7 cellular contexts compared by ENCODE assay signal in genomic region chr9:128723352-128723865, GRCh38. TPM values are rescaled to one million over a fixed set of nuclear protein-coding genes. Genes with fewer than 3 reads are reported as not detected.
A peak's percentile ranks its signal among the peaks of the same experiment; 100 is the strongest.
DNase-seq lines count a peak whose midpoint lies in the region; ATAC-seq and TF ChIP-seq lines count a peak whose summit lies in the region.

No MANE protein-coding gene starts in this region.

- no peaks in the 10 kb centered on the region for H3K79me2 ChIP-seq in hepatocyte

- H3K9me3 ChIP-seq in HAP-1 (no peaks in the 10 kb centered on the region), hepatocyte (ENCODE audit: low read depth) (no peaks in the 10 kb centered on the region)

- peaks cover 12% of the 10 kb centered on the region for H3K4me1 ChIP-seq in HAP-1
- peaks cover 7% of the 10 kb centered on the region for H3K4me1 ChIP-seq in hepatocyte (ENCODE audit: insufficient read depth)

- no peak for ATAC-seq in stimulated activated naive B cell treated with anti-CD40 and anti-IgM and Interleukin-4, amounts not matched to agents 10 μg/mL and 1 μg/mL and 100 μg/mL, for 72 hours (replicated peaks)

- H3K27me3 ChIP-seq in HAP-1 (ENCODE audit: low read depth) (no peaks in the 10 kb centered on the region), hepatocyte (no peaks in the 10 kb centered on the region)

- 36% methylated on average over 5 of the region's 7 CpGs for WGBS in hepatocyte (ENCODE audit: low lambda C conversion rate, missing lambda C conversion rate)

- peaks cover 8% of the 10 kb centered on the region for H3K36me3 Mint-ChIP-seq in activated CD4-positive, alpha-beta memory T cell treated with anti-CD3 and anti-CD28 coated beads for 36 hours
- peaks cover 35 to 39% of the 10 kb centered on the region in 2 donors for H3K36me3 Mint-ChIP-seq in stimulated activated naive B cell treated with anti-CD40 and anti-IgM and Interleukin-4, amounts not matched to agents 10 μg/mL and 1 μg/mL and 100 μg/mL, for 72 hours

- H3K4me3 ChIP-seq in HAP-1 (peak overlapping the region; percentile 86), hepatocyte (peak overlapping the region; percentile 31)

- no peaks in the 10 kb centered on the region for H3K9me2 ChIP-seq in hepatocyte (replicated peaks; ENCODE audit: insufficient read depth)

- peaks cover 30% of the 10 kb centered on the region for H3K36me3 ChIP-seq in HAP-1 (replicated peaks)
- H3K36me3 ChIP-seq in hepatocyte (replicated peaks; ENCODE audit: insufficient read depth, low read depth): no peaks in the 10 kb centered on the region

- intact Hi-C loops in activated CD4-positive, alpha-beta memory T cell treated with anti-CD3 and anti-CD28 coated beads for 36 hours (cut with micrococcal nuclease): loop anchor here (5.0 kb wide), 1 partner anchor 94 kb away; the partner anchor contains the start of gene ENDOG

- peaks cover 31% of the 10 kb centered on the region for H3K4me1 Mint-ChIP-seq in activated CD4-positive, alpha-beta memory T cell treated with anti-CD3 and anti-CD28 coated beads for 36 hours (ENCODE audit: low read depth)
- H3K4me1 Mint-ChIP-seq in stimulated activated naive B cell treated with anti-CD40 and anti-IgM and Interleukin-4, amounts not matched to agents 10 μg/mL and 1 μg/mL and 100 μg/mL, for 72 hours: peaks cover 29 to 49% of the 10 kb centered on the region in 2 donors

- no peak for TF ChIP-seq CTCF in hepatocyte (IDR thresholded peaks at IDR 0.05; ENCODE audit: poor library complexity)

- no peaks in the 10 kb centered on the region for H3K9me3 Mint-ChIP-seq in activated CD4-positive, alpha-beta memory T cell treated with anti-CD3 and anti-CD28 coated beads for 36 hours
- H3K9me3 Mint-ChIP-seq in stimulated activated naive B cell treated with anti-CD40 and anti-IgM and Interleukin-4, amounts not matched to agents 10 μg/mL and 1 μg/mL and 100 μg/mL, for 72 hours: no peaks in the 10 kb centered on the region

- peak overlapping the region; percentile 91 for H3K27ac Mint-ChIP-seq in activated CD4-positive, alpha-beta memory T cell treated with anti-CD3 and anti-CD28 coated beads for 36 hours
- peak overlapping the region; percentile 95 for H3K27ac Mint-ChIP-seq in stimulated activated naive B cell treated with anti-CD40 and anti-IgM and Interleukin-4, amounts not matched to agents 10 μg/mL and 1 μg/mL and 100 μg/mL, for 72 hours

- H3K4me2 ChIP-seq in hepatocyte: peak overlapping the region; percentile 79

- peak overlapping the region; percentile 93 for H3K4me3 Mint-ChIP-seq in activated CD4-positive, alpha-beta memory T cell treated with anti-CD3 and anti-CD28 coated beads for 36 hours
- H3K4me3 Mint-ChIP-seq in stimulated activated naive B cell treated with anti-CD40 and anti-IgM and Interleukin-4, amounts not matched to agents 10 μg/mL and 1 μg/mL and 100 μg/mL, for 72 hours: peak overlapping the region; percentile 92 to 94

- H2AFZ ChIP-seq in hepatocyte: peak overlapping the region; percentile 85

- no peaks in the 10 kb centered on the region for H4K20me1 ChIP-seq in hepatocyte (ENCODE audit: insufficient read depth, poor library complexity, severe bottlenecking)

- DNase-seq in HAP-1 (ENCODE audit: low spot score in 2 of 2): no peak
- no peak for DNase-seq in activated CD4-positive, alpha-beta memory T cell treated with anti-CD3 and anti-CD28 coated beads for 36 hours
- no peak for DNase-seq in hepatocyte (ENCODE audit: low spot score)
- no peak for DNase-seq in stimulated activated naive B cell treated with anti-CD40 and anti-IgM and Interleukin-4, amounts not matched to agents 10 μg/mL and 1 μg/mL and 100 μg/mL, for 72 hours
- DNase-seq in stimulated activated CD4-positive, alpha-beta T cell treated with anti-CD3 and anti-CD28 coated beads, Interleukin-15, amount 100 ng/mL, for 24 hours: no peak
- no peak for DNase-seq in NCI-H524 treated with DMSO at 0.1 percent for 48 hours (lab: John Stamatoyannopoulos, UW)
- DNase-seq in putamen (ENCODE audit: low spot score): no peak

- POLR2A ChIA-PET in activated CD4-positive, alpha-beta memory T cell treated with anti-CD3 and anti-CD28 coated beads for 36 hours (lab: Charles Lee): interaction anchor here (0.5 to 1.8 kb wide), 8 partner anchors 10 to 1213 kb away, joined by 3 to 5 read pairs (median 3); partner anchors contain the start of gene SPOUT1

- H3K27ac ChIP-seq in hepatocyte: no peak overlapping the region

- H3K27me3 Mint-ChIP-seq in activated CD4-positive, alpha-beta memory T cell treated with anti-CD3 and anti-CD28 coated beads for 36 hours: no peaks in the 10 kb centered on the region
- H3K27me3 Mint-ChIP-seq in stimulated activated naive B cell treated with anti-CD40 and anti-IgM and Interleukin-4, amounts not matched to agents 10 μg/mL and 1 μg/mL and 100 μg/mL, for 72 hours: no peaks in the 10 kb centered on the region

- in situ Hi-C loops in HAP-1 (cut with MboI; ENCODE audit: low sequenced_read_pairs): no loop called here

- CTCF ChIA-PET in activated CD4-positive, alpha-beta memory T cell treated with anti-CD3 and anti-CD28 coated beads for 36 hours (lab: Charles Lee): interaction anchor here (0.5 to 3.4 kb wide), 4 partner anchors 21 to 311 kb away, joined by 3 to 20 read pairs (median 8); partner anchors contain the start of genes ENDOG and PKN3

RNA-seq across cellular contexts. Expression of gene ZDHHC12, which starts 0.5 kb away (rescaled TPM):
- 10 to 100 TPM; 65.8 to 68.7 TPM for total RNA-seq in activated CD4-positive, alpha-beta memory T cell treated with anti-CD3 and anti-CD28 coated beads for 36 hours
- total RNA-seq in hepatocyte: 26.2 and 33.5 TPM in 2 replicates
- polyA plus RNA-seq in hepatocyte: 76.3 and 84.9 TPM in 2 replicates

RNA-seq across cellular contexts. Expression of gene PKN3, which starts 21.1 kb away (rescaled TPM):
- total RNA-seq in activated CD4-positive, alpha-beta memory T cell treated with anti-CD3 and anti-CD28 coated beads for 36 hours: 10 to 100 TPM; 10.4 to 11.4 TPM
- 4.0 and 4.5 TPM in 2 replicates for total RNA-seq in hepatocyte
- 3.7 and 9.4 TPM in 2 replicates for polyA plus RNA-seq in hepatocyte

RNA-seq across cellular contexts. Expression of gene SET, which starts 34.4 kb away (rescaled TPM):
- 100 to 1,000 TPM; 578 to 592 TPM for total RNA-seq in activated CD4-positive, alpha-beta memory T cell treated with anti-CD3 and anti-CD28 coated beads for 36 hours
- total RNA-seq in hepatocyte: 343 and 416 TPM in 2 replicates
- polyA plus RNA-seq in hepatocyte: 213 and 217 TPM in 2 replicates

RNA-seq across cellular contexts. Expression of gene ZER1, which starts 48.3 kb away (rescaled TPM):
- total RNA-seq in activated CD4-positive, alpha-beta memory T cell treated with anti-CD3 and anti-CD28 coated beads for 36 hours: 10 to 100 TPM; 16.2 to 18.0 TPM
- total RNA-seq in hepatocyte: 26.0 and 38.9 TPM in 2 replicates
- polyA plus RNA-seq in hepatocyte: 24.4 and 25.1 TPM in 2 replicates
